In the genomic region with DNA sequence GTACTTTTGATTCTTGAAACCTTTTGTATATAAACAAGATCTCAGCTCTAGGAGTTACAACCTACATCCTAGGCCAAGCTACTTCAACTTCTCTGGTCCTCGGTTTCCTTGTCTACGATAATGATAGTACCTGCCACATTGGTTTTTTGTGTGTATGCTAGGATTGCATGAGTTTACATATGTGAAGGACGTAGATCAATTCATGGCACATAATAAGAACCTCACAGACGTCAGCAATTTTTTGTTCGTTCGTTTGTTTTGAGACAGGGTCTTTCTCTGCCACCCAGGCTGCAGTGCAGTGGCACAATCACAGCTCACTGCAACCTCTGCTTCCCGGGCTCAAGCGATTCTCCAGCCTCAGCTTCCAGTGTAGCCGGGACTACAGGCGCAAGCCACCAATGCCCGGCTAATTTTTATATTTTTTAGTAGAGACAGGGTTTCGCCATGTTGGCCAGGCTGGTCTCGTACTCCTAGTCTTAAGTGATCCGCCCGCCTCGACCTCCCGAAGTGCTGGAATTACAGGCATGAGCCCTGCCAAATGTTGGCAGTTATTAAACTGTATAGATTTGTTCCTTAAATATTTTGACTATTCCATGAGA, we compare ENCODE assay signal across 8 cellular contexts. TPM values are rescaled to one million over a fixed set of nuclear protein-coding genes. Genes with fewer than 3 reads are reported as not detected.
A peak's percentile ranks its signal among the peaks of the same experiment; 100 is the strongest.
DNase-seq lines count a peak whose midpoint lies in the region; ATAC-seq, FAIRE-seq and TF ChIP-seq lines count a peak whose summit lies in the region.

No MANE protein-coding gene starts in this region.

- H3K36me3 Mint-ChIP-seq in HFFc6 (ENCODE audit: low read depth): peaks cover 23% of the 10 kb centered on the region

- peaks cover 1 to 7% of the 10 kb centered on the region in 2 experiments; a peak in 4 of 5 replicates for H3K36me3 ChIP-seq in HepG2 (replicated peaks in 1 of 2; ENCODE audit: control insufficient read depth in 1 of 2, insufficient read depth in 2 of 2, low read length in 2 of 2)
- H3K36me3 ChIP-seq in thoracic aorta: no peaks in the 10 kb centered on the region

- TF ChIP-seq RAD21 in A549 (conservative IDR thresholded peaks at IDR 0.05 in 1 of 2, IDR thresholded peaks at IDR 0.05 in 1 of 2) (no peak), HepG2 (CRISPR knock-in tag; IDR thresholded peaks at IDR 0.05) (no peak)

- peaks cover 41% of the 10 kb centered on the region for H3K79me2 ChIP-seq in HepG2 (ENCODE audit: insufficient read depth, low read length)

- CTCF ChIA-PET in A549 (lab: Yijun Ruan, JAX): interaction anchor here (1.0 to 1.6 kb wide), 3 partner anchors 13 to 153 kb away, joined by 3 to 4 read pairs (median 4); no protein-coding TSS in a partner anchor
- CTCF ChIA-PET in HepG2 (lab: Yijun Ruan, JAX; ENCODE audit: low intra/inter-chr PET ratio, low total read pairs): no interaction called here

- H3K4me1 Mint-ChIP-seq in HFFc6 (ENCODE audit: low read depth): peaks cover 59% of the 10 kb centered on the region

- FAIRE-seq in A549 (lab: Jason Lieb, UNC) (no peak), HepG2 (lab: Jason Lieb, UNC) (no peak)

- H3K4me2 ChIP-seq in A549 (peak overlapping the region; percentile 76), HepG2 (ENCODE audit: low read depth, low read length) (peak overlapping the region; percentile 76)

- WGBS in A549 (ENCODE audit: missing lambda C conversion rate): 32% methylated on average over 17 of the region's 17 CpGs
- WGBS in HepG2 (ENCODE audit: low lambda C conversion rate): 7% methylated on average over 17 of the region's 17 CpGs

- POLR2A ChIA-PET in A549 (lab: Yijun Ruan, JAX) (interaction anchor here (0.6 to 2.6 kb wide), 26 partner anchors 11 to 206 kb away, joined by 3 to 43 read pairs (median 4); a partner anchor contains a TSS), HepG2 (lab: Yijun Ruan, JAX) (interaction anchor here (0.7 to 2.6 kb wide), 35 partner anchors 10 to 794 kb away, joined by 3 to 32 read pairs (median 5); a partner anchor contains a TSS)

- ATAC-seq in A549 (peak in 1 of 2 experiments; percentile 2; a peak in 3 of 6 replicates), HepG2 (peak; percentile 12), thoracic aorta (ENCODE audit: insufficient number of reproducible peaks, low FRiP score, low read depth) (no peak), GM21423 (IDR thresholded peaks at IDR 0.05; ENCODE audit: unreplicated experiment) (no peak)

- TF ChIP-seq CTCF in A549 (IDR thresholded peaks at IDR 0.05) (no peak), HFFc6 (IDR thresholded peaks at IDR 0.05) (no peak), HepG2 (CRISPR knock-in tag; IDR thresholded peaks at IDR 0.05) (no peak), thoracic aorta (IDR thresholded peaks at IDR 0.05) (no peak)

- H3K27me3 ChIP-seq in HepG2 (ENCODE audit: control insufficient read depth in 1 of 2, insufficient read depth in 2 of 2, low read length in 2 of 2) (no peaks in the 10 kb centered on the region; a peak in 1 of 5 replicates), thoracic aorta (replicated peaks; ENCODE audit: insufficient read depth) (no peaks in the 10 kb centered on the region)

- H3K27ac Mint-ChIP-seq in HFFc6: peak overlapping the region; percentile 98

- H2AFZ ChIP-seq in HepG2 (ENCODE audit: low read length): peak overlapping the region; percentile 77

- no peaks in the 10 kb centered on the region for H3K9me3 Mint-ChIP-seq in HFFc6

- peak overlapping the region; percentile 77 for H3K4me3 ChIP-seq in A549
- H3K4me3 ChIP-seq in HepG2 (replicated peaks in 1 of 3; ENCODE audit: insufficient read depth in 1 of 3, low read depth in 2 of 3, low read length in 3 of 3): peak overlapping the region; percentile 96 to 100 (median 97)
- H3K4me3 ChIP-seq in thoracic aorta: peak overlapping the region; percentile 93

- TF ChIP-seq EP300 in A549 (IDR thresholded peaks at IDR 0.05): no peak
- TF ChIP-seq EP300 in HepG2 (IDR thresholded peaks at IDR 0.05; ENCODE audit: low read depth in 2 of 2, low read length in 2 of 2): no peak
- TF ChIP-seq EP300 in HepG2 (CRISPR knock-in tag; IDR thresholded peaks at IDR 0.05; ENCODE audit: borderline replicate concordance): no peak

- H3K27ac ChIP-seq in A549: peak overlapping the region; percentile 89 to 94
- peak overlapping the region; percentile 88 for H3K27ac ChIP-seq in angular gyrus (ENCODE audit: low read depth, low read length)
- peak overlapping the region; percentile 84 for H3K27ac ChIP-seq in HepG2 (ENCODE audit: extremely low read length, insufficient read depth, low read length)
- peak overlapping the region; percentile 88 to 90 for H3K27ac ChIP-seq in thoracic aorta

- BruUV-seq in HepG2 (replicated peaks; lab: Mats Ljungman, UMichigan): TSS peak; percentile 99

- intact Hi-C loops in HepG2 (cut with micrococcal nuclease; ENCODE audit: unreplicated experiment): loop anchor here (5.0 kb wide), 1 partner anchor 210 kb away; no protein-coding TSS in a partner anchor

- H3K27me3 Mint-ChIP-seq in HFFc6 (ENCODE audit: insufficient read depth): no peaks in the 10 kb centered on the region; the same call in 1 of the 2 replicates

- peaks cover 8% of the 10 kb centered on the region for H4K20me1 ChIP-seq in HepG2 (ENCODE audit: insufficient read depth, low read length)

- peak overlapping the region; percentile 95 for H3K9ac ChIP-seq in HepG2 (ENCODE audit: insufficient read depth, low read depth, low read length)

- TF ChIP-seq POLR2A in A549 (IDR thresholded peaks at IDR 0.05; ENCODE audit: low read length) (no peak), HepG2 (IDR thresholded peaks at IDR 0.05; ENCODE audit: insufficient read depth in 1 of 2, low read depth in 2 of 2, low read length in 2 of 2) (no peak; a peak in 1 of 4 replicates)

- H3K4me1 ChIP-seq in A549 (peaks cover 15% of the 10 kb centered on the region), HepG2 (ENCODE audit: insufficient read depth, low read length) (peaks cover 19% of the 10 kb centered on the region), thoracic aorta (ENCODE audit: control insufficient read depth in 1 of 2, low read depth in 2 of 2) (peaks cover 19 to 22% of the 10 kb centered on the region in 2 donors)

- in situ Hi-C loops in HepG2 (cut with HindIII; ENCODE audit: extremely low pct_ligation_motif_present, low pct_unique_long_range_greater_than_20kb): loop anchor here (5.0 to 25.0 kb wide), 3 partner anchors 130 to 805 kb away; no protein-coding TSS in a partner anchor

- H3K9me3 ChIP-seq in A549 (no peaks in the 10 kb centered on the region), HepG2 (ENCODE audit: low read length) (no peaks in the 10 kb centered on the region), thoracic aorta (no peaks in the 10 kb centered on the region)

- peak overlapping the region; percentile 93 for H3K4me3 Mint-ChIP-seq in HFFc6

- DNase-seq in A549 (ENCODE audit: low read depth in 1 of 2, low spot score in 1 of 2): peak in 1 of 2 experiments; percentile 4
- DNase-seq in HFFc6: no peak
- DNase-seq in HepG2 (ENCODE audit: low spot score): peak; percentile 23
- DNase-seq in thoracic aorta (ENCODE audit: low spot score): no peak
- DNase-seq in ureter (ENCODE audit: low spot score): no peak
- no peak for DNase-seq in DMS53 treated with DMSO at 0.1 percent for 48 hours (lab: John Stamatoyannopoulos, UW; ENCODE audit: unreplicated experiment)

TF ChIP-seq in A549, 52 proteins besides CTCF, POLR2A, EP300 and RAD21:
- TF ChIP-seq MAFK (IDR thresholded peaks at IDR 0.05; ENCODE audit: partially characterized antibody): peak; percentile 45
- TF ChIP-seq GATA3 (IDR thresholded peaks at IDR 0.05; ENCODE audit: borderline replicate concordance): no peak

TF ChIP-seq in HepG2, 621 proteins besides CTCF, POLR2A, EP300 and RAD21 (continues in another document):
- 0 out of 2 replicates have a peak, but pooled peaks have one; percentile 0 for TF ChIP-seq ZNF296 (CRISPR knock-in tag; conservative IDR thresholded peaks at IDR 0.05)
- 0 out of 2 replicates have a peak, but pooled peaks have one; percentile 31 for TF ChIP-seq ZNF354B (CRISPR knock-in tag; IDR thresholded peaks at IDR 0.05)
- peak; percentile 23; the same call in 1 of the 2 replicates for TF ChIP-seq ZC3H4 (CRISPR knock-in tag; IDR thresholded peaks at IDR 0.05; ENCODE audit: borderline replicate concordance)
- TF ChIP-seq SP140L (CRISPR knock-in tag; IDR thresholded peaks at IDR 0.05; ENCODE audit: borderline replicate concordance): peak; percentile 10; the same call in 1 of the 2 replicates

RNA-seq across cellular contexts. Expression of a gene that starts 0.7 kb away (rescaled TPM):
- polyA plus RNA-seq in A549 (2011; rRNA removed): 86.6 and 90.0 TPM in 2 replicates
- polyA plus RNA-seq in A549 (2012; cell fraction: cytosol; rRNA removed): 15.7 and 19.3 TPM in 2 replicates
- polyA plus RNA-seq in A549 (2012; cell fraction: nucleus; rRNA removed): 10.3 and 14.3 TPM in 2 replicates
- polyA plus RNA-seq in A549 (2017; fragmentation: RNase III; extraction: RNeasy Plus Mini Kit Qiagen cat#74134 plus additional on column Dnase treatment): 45.0 to 50.0 TPM (median 45.6 TPM) in 3 replicates
- 57.7 and 60.6 TPM in 2 replicates for polyA minus RNA-seq in A549 (2011; rRNA and poly(A)+ RNA removed)
- total RNA-seq in HFFc6 (2021; fragmentation: NEBNext Ultra II Directional; extraction: Animal tissue kit (Norgen Biotek cat#: 25700)): 100 to 1,000 TPM; 104 to 151 (median 119) TPM
- 121 and 174 TPM in 2 replicates for total RNA-seq in HepG2 (2016; rRNA removed; fragmentation: Illumina TruSeq; extraction: Trizol)
- total RNA-seq in HepG2 (2016; cell fraction: cytosol; rRNA removed; fragmentation: Illumina TruSeq; extraction: Trizol; ENCODE audit: low read depth): 40.5 and 41.4 TPM in 2 replicates
- total RNA-seq in HepG2 (2016; cell fraction: insoluble cytoplasmic fraction; rRNA removed; fragmentation: Illumina TruSeq; extraction: Trizol): 122 and 176 TPM in 2 replicates
- total RNA-seq in HepG2 (2016; cell fraction: membrane; rRNA removed; fragmentation: Illumina TruSeq; extraction: Trizol): 98.6 and 102 TPM in 2 replicates
- 219 and 225 TPM in 2 replicates for total RNA-seq in HepG2 (2016; cell fraction: nucleus; rRNA removed; fragmentation: Illumina TruSeq; extraction: Trizol)
- polyA plus RNA-seq in HepG2 (2011; rRNA removed): 122 and 139 TPM in 2 replicates
- polyA plus RNA-seq in HepG2 (2011; cell fraction: cytosol; rRNA removed): 38.4 and 82.6 TPM in 2 replicates
- polyA plus RNA-seq in HepG2 (2011; cell fraction: nucleus; rRNA removed): 55.3 and 71.4 TPM in 2 replicates
- 80.5 and 107 TPM in 2 replicates for polyA plus RNA-seq in HepG2 (2012)
- 26.2 and 34.6 TPM in 2 replicates for polyA plus RNA-seq in HepG2 (2016; cell fraction: cytosol; fragmentation: Illumina TruSeq; extraction: Trizol; ENCODE audit: low read depth)
- polyA plus RNA-seq in HepG2 (2016; cell fraction: insoluble cytoplasmic fraction; fragmentation: Illumina TruSeq; extraction: Trizol; ENCODE audit: low read depth): 84.8 and 91.3 TPM in 2 replicates
- polyA plus RNA-seq in HepG2 (2016; cell fraction: membrane; fragmentation: Illumina TruSeq; extraction: Trizol; ENCODE audit: low read depth): 61.9 and 66.5 TPM in 2 replicates
- polyA plus RNA-seq in HepG2 (2016; cell fraction: nucleus; fragmentation: Illumina TruSeq; extraction: Trizol; ENCODE audit: insufficient read depth, low read depth): 169 and 172 TPM in 2 replicates
- 38.8 and 135 TPM in 2 replicates for polyA minus RNA-seq in HepG2 (2011; rRNA and poly(A)+ RNA removed; ENCODE audit: low replicate concordance)
- polyA minus RNA-seq in HepG2 (2011; cell fraction: cytosol; rRNA and poly(A)+ RNA removed): 123 and 165 TPM in 2 replicates
- polyA minus RNA-seq in HepG2 (2011; cell fraction: nucleus; rRNA and poly(A)+ RNA removed): 338 and 403 TPM in 2 replicates
- 10 to 100 TPM; 86.2 to 90.2 TPM for total RNA-seq in thoracic aorta
- total RNA-seq in ureter: 75.9 TPM
